8 cellular contexts compared by ENCODE assay signal in genomic region chr12:57229634-57230380, GRCh38. TPM values are rescaled to one million over a fixed set of nuclear protein-coding genes. Genes with fewer than 3 reads are reported as not detected.
DNase-seq lines count a peak whose midpoint lies in the region; ATAC-seq and TF ChIP-seq lines count a peak whose summit lies in the region.

Gene SHMT2 (plus strand): TSS chr12:57229711. CDS start chr12:57229779, 68 bp downstream.

- H3K4me2 ChIP-seq in Loucy (ENCODE audit: low read depth, low read length, poor library complexity, severe bottlenecking): peak within 1 kb of the TSS; percentile 95

- H3K4me3 ChIP-seq in Loucy (ENCODE audit: low read length, poor library complexity, severe bottlenecking) (peak within 1 kb of the TSS; percentile 87), RWPE2 (ENCODE audit: severe bottlenecking) (peak within 1 kb of the TSS; percentile 78), fibroblast of the aortic adventitia (ENCODE audit: low read depth, low read length) (peak within 1 kb of the TSS; percentile 93)

- H3K4me1 Mint-ChIP-seq in activated T-helper 17 cell treated with anti-CD3 and anti-CD28 coated beads, Interleukin-2, amount 50 U/mL, for 72 hours: peaks cover 30% of the 10 kb centered on the region
- peaks cover 41 to 55% of the 10 kb centered on the region in 2 donors for H3K4me1 Mint-ChIP-seq in natural killer cell treated with Interleukin-12 subunit alpha and Interleukin-12 subunit beta and Interleukin-15 and Interleukin-18, amount 100 ng/mL, for 72 hours (ENCODE audit: low read depth in 2 of 2)

- ATAC-seq in GM21825 (IDR thresholded peaks at IDR 0.05; ENCODE audit: unreplicated experiment) (peak; percentile 51), RWPE2 (ENCODE audit: low read depth) (peak; percentile 73)
- ATAC-seq in activated T-helper 17 cell treated with anti-CD3 and anti-CD28 coated beads, Interleukin-2, amount 50 U/mL, for 72 hours (replicated peaks): peak; percentile 72
- peak; percentile 84 to 92 for ATAC-seq in natural killer cell treated with Interleukin-12 subunit alpha and Interleukin-12 subunit beta and Interleukin-15 and Interleukin-18, amount 100 ng/mL, for 72 hours

- H3K4me3 Mint-ChIP-seq in activated T-helper 17 cell treated with anti-CD3 and anti-CD28 coated beads, Interleukin-2, amount 50 U/mL, for 72 hours: peak within 1 kb of the TSS; percentile 100
- peak within 1 kb of the TSS; percentile 96 for H3K4me3 Mint-ChIP-seq in natural killer cell treated with Interleukin-12 subunit alpha and Interleukin-12 subunit beta and Interleukin-15 and Interleukin-18, amount 100 ng/mL, for 72 hours

- peaks cover 50% of the 10 kb centered on the region for H3K4me1 ChIP-seq in Loucy (ENCODE audit: insufficient read depth, low read length, poor library complexity, severe bottlenecking)
- H3K4me1 ChIP-seq in RWPE2 (ENCODE audit: insufficient read depth, poor library complexity, severe bottlenecking): no peaks in the 10 kb centered on the region

- H3K9me3 ChIP-seq in Loucy (ENCODE audit: insufficient read depth, low read depth, low read length): no peaks in the 10 kb centered on the region
- H3K9me3 ChIP-seq in RWPE2 (ENCODE audit: severe bottlenecking): no peaks in the 10 kb centered on the region

- H3K9ac ChIP-seq in Loucy (ENCODE audit: low read depth, low read length, poor library complexity, severe bottlenecking): peak within 1 kb of the TSS; percentile 94

- peak within 1 kb of the TSS; percentile 67 for H2AFZ ChIP-seq in Loucy (ENCODE audit: low read length)

- no peaks in the 10 kb centered on the region for H3F3A ChIP-seq in Loucy (ENCODE audit: low read depth)

- peaks cover 44% of the 10 kb centered on the region for H3K79me2 ChIP-seq in Loucy (ENCODE audit: insufficient read depth, low read length)

- no peaks in the 10 kb centered on the region for H3K9me2 ChIP-seq in Loucy (replicated peaks; ENCODE audit: low read depth, low read length)

- peak within 1 kb of the TSS; percentile 100 for H3K27ac Mint-ChIP-seq in activated T-helper 17 cell treated with anti-CD3 and anti-CD28 coated beads, Interleukin-2, amount 50 U/mL, for 72 hours
- peak within 1 kb of the TSS; percentile 98 to 100 for H3K27ac Mint-ChIP-seq in natural killer cell treated with Interleukin-12 subunit alpha and Interleukin-12 subunit beta and Interleukin-15 and Interleukin-18, amount 100 ng/mL, for 72 hours

- no peaks in the 10 kb centered on the region for H3K9me3 Mint-ChIP-seq in activated T-helper 17 cell treated with anti-CD3 and anti-CD28 coated beads, Interleukin-2, amount 50 U/mL, for 72 hours
- no peaks in the 10 kb centered on the region for H3K9me3 Mint-ChIP-seq in natural killer cell treated with Interleukin-12 subunit alpha and Interleukin-12 subunit beta and Interleukin-15 and Interleukin-18, amount 100 ng/mL, for 72 hours

- no peak for TF ChIP-seq CTCF in Loucy (conservative IDR thresholded peaks at IDR 0.05; ENCODE audit: low read length)
- no peak for TF ChIP-seq CTCF in RWPE2 (IDR thresholded peaks at IDR 0.05; ENCODE audit: poor library complexity, severe bottlenecking)
- TF ChIP-seq CTCF in fibroblast of the aortic adventitia (IDR thresholded peaks at IDR 0.05; ENCODE audit: insufficient read depth, low read length): no peak

- peaks cover 17% of the 10 kb centered on the region for H3K27me3 Mint-ChIP-seq in activated T-helper 17 cell treated with anti-CD3 and anti-CD28 coated beads, Interleukin-2, amount 50 U/mL, for 72 hours
- peaks cover 14 to 25% of the 10 kb centered on the region in 2 donors for H3K27me3 Mint-ChIP-seq in natural killer cell treated with Interleukin-12 subunit alpha and Interleukin-12 subunit beta and Interleukin-15 and Interleukin-18, amount 100 ng/mL, for 72 hours

- peaks cover 30% of the 10 kb centered on the region; the same call in 1 of the 2 replicates for H3K36me3 ChIP-seq in Loucy (ENCODE audit: insufficient read depth, low read length)
- peaks cover 48% of the 10 kb centered on the region for H3K36me3 ChIP-seq in RWPE2 (ENCODE audit: low read depth)

- DNase-seq in DMS79 (lab: John Stamatoyannopoulos, UW): peak; percentile 69
- DNase-seq in RWPE2 (ENCODE audit: low spot score): peak; percentile 95
- DNase-seq in fibroblast of the aortic adventitia (ENCODE audit: low read depth): peak; percentile 98
- DNase-seq in natural killer cell treated with Interleukin-12 subunit alpha and Interleukin-12 subunit beta and Interleukin-15 and Interleukin-18, amount 100 ng/mL, for 72 hours (ENCODE audit: low spot score): peak; percentile 96
- DNase-seq in stimulated activated naive CD4-positive, alpha-beta T cell treated with Interleukin-2 at 50 U/mL for 16 hours (lab: John Stamatoyannopoulos, UW): peak; percentile 91

- H4K20me1 ChIP-seq in Loucy (ENCODE audit: insufficient read depth, low read length, poor library complexity, severe bottlenecking): peaks cover 41% of the 10 kb centered on the region

- H3K27ac ChIP-seq in RWPE2 (ENCODE audit: poor library complexity, severe bottlenecking): peak within 1 kb of the TSS; percentile 52

- H3K36me3 Mint-ChIP-seq in activated T-helper 17 cell treated with anti-CD3 and anti-CD28 coated beads, Interleukin-2, amount 50 U/mL, for 72 hours (ENCODE audit: low read depth): peaks cover 56% of the 10 kb centered on the region
- H3K36me3 Mint-ChIP-seq in natural killer cell treated with Interleukin-12 subunit alpha and Interleukin-12 subunit beta and Interleukin-15 and Interleukin-18, amount 100 ng/mL, for 72 hours: peaks cover 19% of the 10 kb centered on the region

- H3K27me3 ChIP-seq in Loucy (ENCODE audit: insufficient read depth, low read length, poor library complexity, severe bottlenecking) (no peaks in the 10 kb centered on the region), RWPE2 (ENCODE audit: insufficient read depth, poor library complexity, severe bottlenecking) (no peaks in the 10 kb centered on the region)

RNA-seq across cellular contexts. Expression of gene SHMT2, which starts in this region (rescaled TPM):
- total RNA-seq in activated T-helper 17 cell treated with anti-CD3 and anti-CD28 coated beads, Interleukin-2, amount 50 U/mL, for 72 hours: 100 to 1,000 TPM; 232 to 320 TPM
- total RNA-seq in fibroblast of the aortic adventitia (ENCODE audit: low replicate concordance): 233 and 303 TPM in 2 replicates
- 100 to 1,000 TPM; 262 to 355 TPM for total RNA-seq in natural killer cell treated with Interleukin-12 subunit alpha and Interleukin-12 subunit beta and Interleukin-15 and Interleukin-18, amount 100 ng/mL, for 72 hours

Comparison
In these comparisons a context has a peak if more than half of its experiments do, and no peak if none do; other contexts are left out.
1. Peak in every context shown above with its lines: DNase-seq, ATAC-seq, H3K4me3 ChIP-seq and H3K27ac ChIP-seq.